Comparison of ENCODE assay signal across 8 cellular contexts in the genomic region with DNA sequence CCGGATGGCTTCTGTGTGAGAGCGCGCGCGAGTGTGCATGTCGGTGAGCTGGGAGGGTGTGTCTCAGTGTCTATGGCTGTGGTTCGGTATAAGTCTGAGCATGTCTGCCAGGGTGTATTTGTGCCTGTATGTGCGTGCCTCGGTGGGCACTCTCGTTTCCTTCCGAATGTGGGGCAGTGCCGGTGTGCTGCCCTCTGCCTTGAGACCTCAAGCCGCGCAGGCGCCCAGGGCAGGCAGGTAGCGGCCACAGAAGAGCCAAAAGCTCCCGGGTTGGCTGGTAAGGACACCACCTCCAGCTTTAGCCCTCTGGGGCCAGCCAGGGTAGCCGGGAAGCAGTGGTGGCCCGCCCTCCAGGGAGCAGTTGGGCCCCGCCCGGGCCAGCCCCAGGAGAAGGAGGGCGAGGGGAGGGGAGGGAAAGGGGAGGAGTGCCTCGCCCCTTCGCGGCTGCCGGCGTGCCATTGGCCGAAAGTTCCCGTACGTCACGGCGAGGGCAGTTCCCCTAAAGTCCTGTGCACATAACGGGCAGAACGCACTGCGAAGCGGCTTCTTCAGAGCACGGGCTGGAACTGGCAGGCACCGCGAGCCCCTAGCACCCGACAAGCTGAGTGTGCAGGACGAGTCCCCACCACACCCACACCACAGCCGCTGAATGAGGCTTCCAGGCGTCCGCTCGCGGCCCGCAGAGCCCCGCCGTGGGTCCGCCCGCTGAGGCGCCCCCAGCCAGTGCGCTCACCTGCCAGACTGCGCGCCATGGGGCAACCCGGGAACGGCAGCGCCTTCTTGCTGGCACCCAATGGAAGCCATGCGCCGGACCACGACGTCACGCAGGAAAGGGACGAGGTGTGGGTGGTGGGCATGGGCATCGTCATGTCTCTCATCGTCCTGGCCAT. TPM values are rescaled to one million over a fixed set of nuclear protein-coding genes. Genes with fewer than 3 reads are reported as not detected.
DNase-seq lines count a peak whose midpoint lies in the region; FAIRE-seq and TF ChIP-seq lines count a peak whose summit lies in the region.

A gene (plus strand): TSS at position 530 of the 890 bp plus-strand sequence. CDS start 221 bp downstream, at position 751.

- intact Hi-C loops in prostate gland (cut with DNase I) = loop anchor here (10.0 kb wide), 3 partner anchors 98 to 178 kb away; no protein-coding TSS in a partner anchor

- H3K4me1 ChIP-seq in right atrium auricular region (peaks cover 0 to 24% of the 10 kb centered on the region in 2 donors), prostate gland (replicated peaks) (no peaks in the 10 kb centered on the region)

- in situ Hi-C loops in G401 (cut with HindIII; ENCODE audit: low sequenced_read_pairs) = no loop called here

- WGBS in prostate gland = under 1% methylated on average over 40 of the region's 66 CpGs

- H3K9me3 ChIP-seq in right atrium auricular region (no peaks in the 10 kb centered on the region), prostate gland (no peaks in the 10 kb centered on the region)

- peak within 1 kb of the TSS; percentile 69 to 73 for H3K4me3 ChIP-seq in right atrium auricular region
- H3K4me3 ChIP-seq in prostate gland = peak within 1 kb of the TSS; percentile 36 to 57

- TF ChIP-seq CTCF in right atrium auricular region (IDR thresholded peaks at IDR 0.05) (peak in 1 of 2 donors; percentile 27), prostate gland (IDR thresholded peaks at IDR 0.05) (peak in 1 of 4 experiments; percentile 21)

- H3K27ac ChIP-seq in right atrium auricular region = peak within 1 kb of the TSS; percentile 94 to 97
- H3K27ac ChIP-seq in prostate gland = peak within 1 kb of the TSS; percentile 89 to 93

- DNase-seq in G401 (ENCODE audit: low spot score) (peak; percentile 48), H54 (ENCODE audit: insufficient read length, low spot score) (peak; percentile 64), M059J (ENCODE audit: low read depth) (peak; percentile 96), T follicular helper cell (ENCODE audit: low read depth) (peak; percentile 75), amygdala (lab: John Stamatoyannopoulos, UW) (peak in 55 of 56 donors; percentile 18 to 92 (median 77)), right atrium auricular region (ENCODE audit: low spot score) (peak; percentile 97), prostate gland (ENCODE audit: low spot score) (peak; percentile 98), ureter (ENCODE audit: low spot score) (peak; percentile 96)

- H3K27me3 ChIP-seq in right atrium auricular region (no peaks in the 10 kb centered on the region), prostate gland (replicated peaks; ENCODE audit: insufficient read depth) (no peaks in the 10 kb centered on the region)

- TF ChIP-seq POLR2A in H54 (IDR thresholded peaks at IDR 0.05; ENCODE audit: low read depth, low read length) (peak; percentile 80), prostate gland (IDR thresholded peaks at IDR 0.05) (peak; percentile 81)

- peak; percentile 43 for FAIRE-seq in H54 (lab: Jason Lieb, UNC)

- no peaks in the 10 kb centered on the region for H3K36me3 ChIP-seq in right atrium auricular region
- H3K36me3 ChIP-seq in prostate gland = no peaks in the 10 kb centered on the region

RNA-seq across cellular contexts. Expression of the gene that starts here (rescaled TPM):
- total RNA-seq in G401 (2014; rRNA removed; shearing (Covaris generic)) = not detected in 2 replicates
- 6.6 and 8.0 TPM in 2 replicates for total RNA-seq in M059J (2014; rRNA removed; shearing (Covaris generic))
- total RNA-seq in right atrium auricular region (1 to 10 TPM; 7.3 to 7.7 TPM), prostate gland (10 to 100 TPM in 1 of 2 donors, 1 to 10 TPM in 1; 6.8 to 29.0 TPM), ureter (5.7 TPM)

Comparison
In these comparisons a context has a peak if more than half of its experiments do, and no peak if none do; other contexts are left out.
1. Peak in every context shown above with its lines: DNase-seq, H3K4me3 ChIP-seq and H3K27ac ChIP-seq.
2. Peak in DNase-seq in G401; RNA of the gene not detected or under 1 TPM.
3. DNase-seq: peak in every context shown above with its lines; median percentile 98 in prostate gland; 97 in right atrium auricular region; 96 in M059J; 96 in ureter; 77 in amygdala; 75 in T follicular helper cell; 64 in H54; 48 in G401.